Comparison of ENCODE assay signal across 8 cellular contexts in genomic region chr11:65315204-65315865, GRCh38. TPM values are rescaled to one million over a fixed set of nuclear protein-coding genes. Genes with fewer than 3 reads are reported as not detected.
DNase-seq lines count a peak whose midpoint lies in the region.

No MANE protein-coding gene starts in this region.

- no peaks in the 10 kb centered on the region for H3K36me3 ChIP-seq in neuron (ENCODE audit: insufficient read depth, low read length)

- in situ Hi-C loops in SK-MEL-5 (cut with HindIII; ENCODE audit: low pct_unique_long_range_greater_than_20kb, low sequenced_read_pairs), result no loop called here

- DNase-seq in NCI-H187 (lab: John Stamatoyannopoulos, UW) (peak; percentile 5 to 25), NCI-H187 treated with DMSO at 0.1 percent for 48 hours (lab: John Stamatoyannopoulos, UW) (no peak), Kasumi-1 (lab: John Stamatoyannopoulos, UW) (peak; percentile 40 to 60), SK-MEL-5 (ENCODE audit: low read depth, low spot score) (peak; percentile 57), foreskin melanocyte (peak; percentile 53), substantia nigra (lab: John Stamatoyannopoulos, UW) (peak in 44 of 49 donors; percentile 36 to 89 (median 71))
- DNase-seq in activated naive CD4-positive, alpha-beta T cell (lab: John Stamatoyannopoulos, UW), result peak; percentile 65 to 83 (median 74)

- peaks cover 32% of the 10 kb centered on the region for H3K4me1 ChIP-seq in neuron (ENCODE audit: insufficient read depth, low read length)

- peak overlapping the region; percentile 96 for H2AFZ ChIP-seq in neuron (ENCODE audit: low read depth, low read length)

- H3K4me3 ChIP-seq in neuron (ENCODE audit: low read length), result peak overlapping the region; percentile 89

- H3K27ac ChIP-seq in substantia nigra (ENCODE audit: low read depth, low read length, poor library complexity, severe bottlenecking), result peak overlapping the region; percentile 96

- H3K9me3 ChIP-seq in neuron (ENCODE audit: low read length), result no peaks in the 10 kb centered on the region

- H3K27me3 ChIP-seq in neuron (ENCODE audit: insufficient read depth, low read length), result no peaks in the 10 kb centered on the region

RNA-seq across cellular contexts. Expression of gene CDC42EP2, which starts 0.7 kb away (rescaled TPM):
- total RNA-seq in SK-MEL-5 (2014; rRNA removed; shearing (Covaris generic)), result 0.42 and 1.2 TPM in 2 replicates
- polyA plus RNA-seq in SK-MEL-5 (2015; cell fraction: cytosol; rRNA removed), result 1.6 and 3.7 TPM in 2 replicates
- polyA plus RNA-seq in SK-MEL-5 (2015; cell fraction: nucleus; rRNA removed), result 3.4 TPM in 1 of 2 replicates, not detected in the other

RNA-seq across cellular contexts. Expression of gene DPF2, which starts 18.3 kb away (rescaled TPM):
- 21.6 and 22.9 TPM in 2 replicates for total RNA-seq in SK-MEL-5 (2014; rRNA removed; shearing (Covaris generic))
- 34.5 and 36.2 TPM in 2 replicates for polyA plus RNA-seq in SK-MEL-5 (2015; cell fraction: cytosol; rRNA removed)
- 45.1 and 46.2 TPM in 2 replicates for polyA plus RNA-seq in SK-MEL-5 (2015; cell fraction: nucleus; rRNA removed)

RNA-seq across cellular contexts. Expression of gene TIGD3, which starts 39.2 kb away (rescaled TPM):
- total RNA-seq in SK-MEL-5 (2014; rRNA removed; shearing (Covaris generic)), result 0.88 and 1.0 TPM in 2 replicates
- polyA plus RNA-seq in SK-MEL-5 (2015; cell fraction: cytosol; rRNA removed), result 0.38 and 0.46 TPM in 2 replicates
- polyA plus RNA-seq in SK-MEL-5 (2015; cell fraction: nucleus; rRNA removed), result 1.3 TPM in 1 of 2 replicates, not detected in the other

RNA-seq across cellular contexts. Expression of gene POLA2, which starts 53.6 kb away (rescaled TPM):
- total RNA-seq in SK-MEL-5 (2014; rRNA removed; shearing (Covaris generic)), result 5.1 and 19.5 TPM in 2 replicates
- 18.1 and 22.0 TPM in 2 replicates for polyA plus RNA-seq in SK-MEL-5 (2015; cell fraction: cytosol; rRNA removed)
- polyA plus RNA-seq in SK-MEL-5 (2015; cell fraction: nucleus; rRNA removed), result 18.9 and 29.5 TPM in 2 replicates
